In genomic region chr3:194053136-194053535, GRCh38 we compare ENCODE assay signal across 19 cellular contexts.
DNase-seq lines count a peak whose midpoint lies in the region; ATAC-seq and FAIRE-seq lines count a peak whose summit lies in the region.
"Had no signal": no experiment of that assay in that cellular context is flagged by ENCODE, and none has a peak within 500 bp of the region (broad histone marks: within the 10 kb centered on the region; RNA-seq: fewer than 3 reads in every experiment).

No MANE protein-coding gene starts in this region.

- DNase-seq in EL: peak; percentile 13
- peak; percentile 36 for DNase-seq in RCC 7860 (ENCODE audit: low spot score)
- peak; percentile 54 for DNase-seq in foreskin melanocyte
- DNase-seq in GOT3 (lab: John Stamatoyannopoulos, UW): no peak
- no peak for DNase-seq in 8988T
- DNase-seq in stimulated activated naive CD8-positive, alpha-beta T cell treated with anti-CD3 and anti-CD28 coated beads, Interleukin-15, amount 100 ng/mL, for 72 hours: no peak
- DNase-seq in effector CD4-positive, alpha-beta T cell: no peak
- DNase-seq: AML-193; CD4-positive, alpha-beta T cell; DMS153; DMS79 treated with DMSO at 0.1 percent for 48 hours; HCEC 1CT; KBM-7 had no signal

- ATAC-seq in stimulated activated naive CD8-positive, alpha-beta T cell treated with anti-CD3 and anti-CD28 coated beads, Interleukin-15, amount 100 ng/mL, for 72 hours: no peak
- ATAC-seq: A549 had no signal

- FAIRE-seq in RCC 7860 (lab: Jason Lieb, UNC): no peak
- FAIRE-seq: A549, G401.6, GM12891, GM19239, H54 had no signal

- H3K27ac Mint-ChIP-seq in stimulated activated naive CD8-positive, alpha-beta T cell treated with anti-CD3 and anti-CD28 coated beads, Interleukin-15, amount 100 ng/mL, for 72 hours: peak overlapping the region in 1 of 2 donors; percentile 13
- H3K27ac Mint-ChIP-seq: CD4-positive, alpha-beta T cell; IgD-negative memory B cell had no signal

- H3K27me3 Mint-ChIP-seq in stimulated activated naive CD8-positive, alpha-beta T cell treated with anti-CD3 and anti-CD28 coated beads, Interleukin-15, amount 100 ng/mL, for 72 hours: peaks cover 27% of the 10 kb centered on the region

- H3K4me3 Mint-ChIP-seq in stimulated activated naive CD8-positive, alpha-beta T cell treated with anti-CD3 and anti-CD28 coated beads, Interleukin-15, amount 100 ng/mL, for 72 hours: no peak overlapping the region
- H3K4me3 Mint-ChIP-seq: CD4-positive, alpha-beta T cell; IgD-negative memory B cell had no signal

- H3K9me3 Mint-ChIP-seq in stimulated activated naive CD8-positive, alpha-beta T cell treated with anti-CD3 and anti-CD28 coated beads, Interleukin-15, amount 100 ng/mL, for 72 hours: peaks cover 12 to 16% of the 10 kb centered on the region in 2 donors

- peaks cover 17% of the 10 kb centered on the region for H3K4me1 Mint-ChIP-seq in stimulated activated naive CD8-positive, alpha-beta T cell treated with anti-CD3 and anti-CD28 coated beads, Interleukin-15, amount 100 ng/mL, for 72 hours

Comparison
In these comparisons a context has a peak if more than half of its experiments do, and no peak if none do; other contexts are left out.
1. DNase-seq: peak in EL (single experiment), RCC 7860 (single experiment) and foreskin melanocyte (single experiment); none in GOT3 (single experiment), 8988T (single experiment), stimulated activated naive CD8-positive, alpha-beta T cell treated with anti-CD3 and anti-CD28 coated beads, Interleukin-15, amount 100 ng/mL, for 72 hours (0 of 2) and effector CD4-positive, alpha-beta T cell (single experiment).